Comparison of ENCODE assay signal across 11 cellular contexts in genomic region chr3:80771085-80771484, GRCh38.
DNase-seq lines count a peak whose midpoint lies in the region; ATAC-seq and TF ChIP-seq lines count a peak whose summit lies in the region.
"Had no signal": no experiment of that assay in that cellular context is flagged by ENCODE, and none has a peak within 500 bp of the region (broad histone marks: within the 10 kb centered on the region; RNA-seq: fewer than 3 reads in every experiment).

No MANE protein-coding gene starts in this region.

- peak overlapping the region in 1 of 2 donors; percentile 76 for H3K27ac Mint-ChIP-seq in natural killer cell treated with Interleukin-12 subunit alpha and Interleukin-12 subunit beta and Interleukin-15 and Interleukin-18, amount 100 ng/mL, for 72 hours

- no peaks in the 10 kb centered on the region for H3K4me1 ChIP-seq in mucosa of descending colon (ENCODE audit: low read depth)

- ATAC-seq in natural killer cell treated with Interleukin-12 subunit alpha and Interleukin-12 subunit beta and Interleukin-15 and Interleukin-18, amount 100 ng/mL, for 72 hours, result peak in 1 of 2 donors; percentile 89
- no peak for ATAC-seq in HG03108 (IDR thresholded peaks at IDR 0.05; ENCODE audit: unreplicated experiment)
- ATAC-seq in mucosa of descending colon, result no peak

- H3K4me3 Mint-ChIP-seq in natural killer cell treated with Interleukin-12 subunit alpha and Interleukin-12 subunit beta and Interleukin-15 and Interleukin-18, amount 100 ng/mL, for 72 hours, result no peak overlapping the region

- no peaks in the 10 kb centered on the region for H3K36me3 ChIP-seq in mucosa of descending colon (ENCODE audit: low read depth)

- H3K9me3 Mint-ChIP-seq in natural killer cell treated with Interleukin-12 subunit alpha and Interleukin-12 subunit beta and Interleukin-15 and Interleukin-18, amount 100 ng/mL, for 72 hours, result peaks cover 3% of the 10 kb centered on the region

- no peaks in the 10 kb centered on the region for H3K27me3 Mint-ChIP-seq in natural killer cell treated with Interleukin-12 subunit alpha and Interleukin-12 subunit beta and Interleukin-15 and Interleukin-18, amount 100 ng/mL, for 72 hours

- in situ Hi-C loops in astrocyte of the spinal cord (cut with HindIII; ENCODE audit: low sequenced_read_pairs), result no loop called here

- H3K36me3 Mint-ChIP-seq in natural killer cell treated with Interleukin-12 subunit alpha and Interleukin-12 subunit beta and Interleukin-15 and Interleukin-18, amount 100 ng/mL, for 72 hours, result no peaks in the 10 kb centered on the region

- DNase-seq in GM03348 (ENCODE audit: low spot score) (peak; percentile 61), M059J (ENCODE audit: low read depth) (peak; percentile 1), astrocyte of the spinal cord (ENCODE audit: low read depth, low spot score) (peak; percentile 20), posterior cingulate gyrus (no peak), AML-193 (lab: John Stamatoyannopoulos, UW) (no peak), mucosa of descending colon (no peak)
- peak; percentile 66 for DNase-seq in natural killer cell treated with Interleukin-12 subunit alpha and Interleukin-12 subunit beta and Interleukin-15 and Interleukin-18, amount 100 ng/mL, for 72 hours (ENCODE audit: low spot score)
- DNase-seq: activated CD4-positive, alpha-beta T cell treated with anti-CD3 and anti-CD28 coated beads for 48 hours; anterior cingulate cortex; midbrain had no signal

- TF ChIP-seq CTCF in astrocyte of the spinal cord (IDR thresholded peaks at IDR 0.05; ENCODE audit: low read depth, low read length) (no peak), mucosa of descending colon (IDR thresholded peaks at IDR 0.05) (no peak)

- H3K4me3 ChIP-seq in astrocyte of the spinal cord (ENCODE audit: low read depth, low read length) (peak overlapping the region; percentile 32), mucosa of descending colon (no peak overlapping the region)

- H3K4me1 Mint-ChIP-seq in natural killer cell treated with Interleukin-12 subunit alpha and Interleukin-12 subunit beta and Interleukin-15 and Interleukin-18, amount 100 ng/mL, for 72 hours (ENCODE audit: low read depth in 2 of 2), result peaks cover 0 to 2% of the 10 kb centered on the region in 2 donors

- intact Hi-C loops in posterior cingulate gyrus (cut with DNase I) (no loop called here), mucosa of descending colon (cut with DNase I, micrococcal nuclease) (no loop called here)

- no peaks in the 10 kb centered on the region for H3K9me3 ChIP-seq in mucosa of descending colon

Comparison
In these comparisons a context has a peak if more than half of its experiments do, and no peak if none do; other contexts are left out.
1. DNase-seq: peak in GM03348 (single experiment), M059J (single experiment), astrocyte of the spinal cord (single experiment) and natural killer cell treated with Interleukin-12 subunit alpha and Interleukin-12 subunit beta and Interleukin-15 and Interleukin-18, amount 100 ng/mL, for 72 hours (single experiment); none in posterior cingulate gyrus (0 of 10), AML-193 (0 of 2) and mucosa of descending colon (0 of 3).